ENCODE assay signal across 26 cellular contexts in the genomic region with DNA sequence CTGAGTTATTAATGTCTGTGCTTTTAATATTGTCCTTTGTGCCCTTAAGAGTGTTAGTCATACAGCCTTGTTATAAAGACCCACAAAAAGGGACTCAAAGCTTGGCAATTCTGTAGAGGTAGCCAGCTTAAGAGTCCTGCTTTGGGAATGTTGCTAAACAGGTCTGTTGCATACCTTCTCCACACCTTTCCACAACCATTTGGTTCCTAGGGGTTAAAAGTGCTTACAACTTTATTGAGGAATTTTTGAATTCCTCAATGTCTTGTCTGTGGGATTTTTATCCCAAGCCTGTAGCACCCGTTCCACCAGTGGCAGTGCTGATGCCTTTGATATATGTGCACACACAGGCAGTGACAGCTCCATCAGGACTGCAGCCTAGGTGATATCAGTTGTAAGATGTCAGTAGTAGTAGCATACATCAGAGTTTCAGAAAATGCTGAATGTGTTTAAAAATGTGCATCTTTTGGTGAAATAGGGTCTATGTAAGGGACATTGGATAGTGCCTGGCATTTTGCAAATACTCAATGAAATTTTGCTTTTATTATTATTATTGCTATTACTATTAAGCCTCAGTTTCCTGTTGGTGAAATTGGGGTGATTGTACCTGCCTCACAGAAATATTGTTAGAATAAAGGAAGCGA.
DNase-seq lines count a peak whose midpoint lies in the region; ATAC-seq and TF ChIP-seq lines count a peak whose summit lies in the region.
"Had no signal": no experiment of that assay in that cellular context is flagged by ENCODE, and none has a peak within 500 bp of the region (broad histone marks: within the 10 kb centered on the region; RNA-seq: fewer than 3 reads in every experiment).

No MANE protein-coding gene starts in this region.

- H3K79me2 ChIP-seq in mammary epithelial cell (ENCODE audit: insufficient read depth, low read length) (peaks cover 38% of the 10 kb centered on the region), SK-N-SH (ENCODE audit: insufficient read depth) (peaks cover 43% of the 10 kb centered on the region; the same call in 1 of the 2 replicates)
- H3K79me2 ChIP-seq: parathyroid adenoma had no signal

- TF ChIP-seq RAD21 in SK-N-SH (IDR thresholded peaks at IDR 0.05; ENCODE audit: low read length) = no peak

- intact Hi-C loops in mammary epithelial cell (cut with micrococcal nuclease) = no loop called here
- intact Hi-C loops in breast epithelium (cut with DNase I; ENCODE audit: low total_unique reads) = loop anchor here (10.0 kb wide), 1 partner anchor 65 kb away; the partner anchor contains the start of gene WWC1

- H3K36me3 ChIP-seq in mammary epithelial cell (ENCODE audit: insufficient read depth, low read length) (no peaks in the 10 kb centered on the region), breast epithelium (no peaks in the 10 kb centered on the region), SK-N-SH (replicated peaks in 1 of 2; ENCODE audit: control insufficient read depth in 1 of 2, insufficient read depth in 2 of 2, low read length in 1 of 2) (no peaks in the 10 kb centered on the region)
- H3K36me3 ChIP-seq: BLaER1, thoracic aorta had no signal

- 48% methylated on average over 2 of the region's 2 CpGs for WGBS in mammary epithelial cell (ENCODE audit: low coverage, missing lambda C conversion rate)
- 92% methylated on average over 2 of the region's 2 CpGs for WGBS in SK-N-SH (ENCODE audit: low lambda C conversion rate)

- H2AFZ ChIP-seq in mammary epithelial cell (ENCODE audit: low read depth, low read length) (no peak overlapping the region), SK-N-SH (ENCODE audit: low read depth) (no peak overlapping the region)
- H2AFZ ChIP-seq: hepatocyte, parathyroid adenoma had no signal

- peak overlapping the region; percentile 61 for H3K4me3 Mint-ChIP-seq in type B pancreatic cell
- H3K4me3 Mint-ChIP-seq: activated naive CD8-positive, alpha-beta T cell treated with anti-CD3 and anti-CD28 coated beads, Interleukin-2, amount 50 U/mL, for 24 hours; neural crest cell had no signal

- TF ChIP-seq EP300 in SK-N-SH (IDR thresholded peaks at IDR 0.05; ENCODE audit: borderline replicate concordance in 1 of 2, low read depth in 1 of 2, low read length in 1 of 2) = no peak

- in situ Hi-C loops in mammary epithelial cell (cut with MboI; ENCODE audit: low sequenced_read_pairs in 2 of 2) = no loop called here

- dilution Hi-C loops in mammary epithelial cell (cut with HindIII; ENCODE audit: low sequenced_read_pairs) = no loop called here

- peaks cover 4% of the 10 kb centered on the region for H3K9me3 Mint-ChIP-seq in type B pancreatic cell
- H3K9me3 Mint-ChIP-seq: activated naive CD8-positive, alpha-beta T cell treated with anti-CD3 and anti-CD28 coated beads, Interleukin-2, amount 50 U/mL, for 24 hours; neural crest cell had no signal

- H3K9me2 ChIP-seq in SK-N-SH = no peaks in the 10 kb centered on the region

- no peaks in the 10 kb centered on the region for H3K27me3 Mint-ChIP-seq in type B pancreatic cell

- H3K4me2 ChIP-seq in mammary epithelial cell (ENCODE audit: insufficient read depth, low read depth, low read length) (peak overlapping the region; percentile 13), SK-N-SH (no peak overlapping the region)
- H3K4me2 ChIP-seq: BLaER1, hepatocyte had no signal

- POLR2A ChIA-PET in RWPE1 (lab: Yijun Ruan, JAX; ENCODE audit: low non-redundant PET) (no interaction called here), SK-N-SH (lab: Yijun Ruan, JAX) (no interaction called here)

- peak overlapping the region; percentile 90 for H3K27ac Mint-ChIP-seq in type B pancreatic cell
- H3K27ac Mint-ChIP-seq: activated naive CD8-positive, alpha-beta T cell treated with anti-CD3 and anti-CD28 coated beads, Interleukin-2, amount 50 U/mL, for 24 hours had no signal

- H3K9me3 ChIP-seq in mammary epithelial cell (replicated peaks; ENCODE audit: insufficient read depth, low read length) (no peaks in the 10 kb centered on the region), breast epithelium (no peaks in the 10 kb centered on the region), SK-N-SH (no peaks in the 10 kb centered on the region)
- H3K9me3 ChIP-seq: BLaER1, thoracic aorta had no signal

- H3K36me3 Mint-ChIP-seq in type B pancreatic cell = no peaks in the 10 kb centered on the region

- H3K4me1 Mint-ChIP-seq in type B pancreatic cell (ENCODE audit: unreplicated experiment) = peaks cover 28% of the 10 kb centered on the region
- H3K4me1 Mint-ChIP-seq: activated naive CD8-positive, alpha-beta T cell treated with anti-CD3 and anti-CD28 coated beads, Interleukin-2, amount 50 U/mL, for 24 hours had no signal

- no peak overlapping the region for H3K4me3 ChIP-seq in mammary epithelial cell (replicated peaks in 1 of 3; ENCODE audit: insufficient read depth in 1 of 3, low read depth in 2 of 3, low read length in 3 of 3)
- no peak overlapping the region for H3K4me3 ChIP-seq in breast epithelium
- no peak overlapping the region for H3K4me3 ChIP-seq in SK-N-SH (ENCODE audit: low read depth in 2 of 2, low read length in 1 of 2)
- H3K4me3 ChIP-seq: BLaER1, hepatocyte, thoracic aorta had no signal

- CTCF ChIA-PET in mammary epithelial cell (lab: Charles Lee; ENCODE audit: low non-redundant PET) = no interaction called here
- CTCF ChIA-PET in RWPE1 (lab: Yijun Ruan, JAX) = interaction anchor here (0.6 to 1.7 kb wide), 3 partner anchors 43 to 67 kb away, joined by 4 to 9 read pairs (median 5); no protein-coding TSS in a partner anchor
- CTCF ChIA-PET in SK-N-SH (lab: Yijun Ruan, JAX) = no interaction called here

- H3F3A ChIP-seq in SK-N-SH (replicated peaks; ENCODE audit: insufficient read depth) = peaks cover 9% of the 10 kb centered on the region

- H3K27me3 ChIP-seq in mammary epithelial cell (ENCODE audit: insufficient read depth, low read length) (no peaks in the 10 kb centered on the region), breast epithelium (no peaks in the 10 kb centered on the region), foreskin keratinocyte (no peaks in the 10 kb centered on the region), SK-N-SH (ENCODE audit: insufficient read depth) (no peaks in the 10 kb centered on the region)
- H3K27me3 ChIP-seq: BLaER1, hepatocyte had no signal

- H3K9ac ChIP-seq in mammary epithelial cell (ENCODE audit: insufficient read depth, low read length) (no peak overlapping the region), SK-N-SH (no peak overlapping the region)
- H3K9ac ChIP-seq: BLaER1, parathyroid adenoma had no signal

- ATAC-seq in foreskin keratinocyte = peak; percentile 57
- ATAC-seq: activated naive CD8-positive, alpha-beta T cell treated with anti-CD3 and anti-CD28 coated beads, Interleukin-2, amount 50 U/mL, for 24 hours; sciatic nerve had no signal

- H3K27ac ChIP-seq in mammary epithelial cell (ENCODE audit: insufficient read depth, low read depth, low read length) = no peak overlapping the region
- peak overlapping the region in 1 of 2 donors; percentile 36 for H3K27ac ChIP-seq in breast epithelium
- H3K27ac ChIP-seq in RWPE1 = no peak overlapping the region
- H3K27ac ChIP-seq in foreskin keratinocyte = no peak overlapping the region
- no peak overlapping the region for H3K27ac ChIP-seq in SK-N-SH (ENCODE audit: low read depth in 2 of 2, low read length in 1 of 2)
- H3K27ac ChIP-seq: BLaER1, hepatocyte, parathyroid adenoma, thoracic aorta had no signal

- DNase-seq in mammary epithelial cell (peak; percentile 61), breast epithelium (ENCODE audit: low spot score in 2 of 2) (no peak), RWPE1 (ENCODE audit: low spot score) (peak; percentile 84), foreskin keratinocyte (peak; percentile 73 to 87), type B pancreatic cell (ENCODE audit: extremely low spot score, unreplicated experiment) (no peak), SK-N-SH (no peak), NCI-H2081 (lab: John Stamatoyannopoulos, UW) (no peak), retina (no peak)
- DNase-seq: activated CD4-positive, CD25-positive, alpha-beta regulatory T cell treated with anti-CD3 and anti-CD28 coated beads, Interleukin-2, amount 50 U/mL, for 72 hours; activated gamma-delta T cell treated with Interleukin-2 at 50 U/mL for 16 hours; activated naive CD8-positive, alpha-beta T cell treated with anti-CD3 and anti-CD28 coated beads, Interleukin-2, amount 50 U/mL, for 24 hours; activated T-cell treated with anti-CD3 and anti-CD28 coated beads, Interleukin-2, amount 50 U/mL, for 1 hour; erythroblast; NCI-H1048; NCI-H1694 treated with DMSO at 0.1 percent for 48 hours; NCI-H446 treated with DMSO at 0.1 percent for 48 hours; OCI-M1; SHP77; stimulated activated CD4-positive, alpha-beta T cell treated with anti-CD3 and anti-CD28 coated beads, Interleukin-4, amount 100 ng/mL, for 4 hours; stimulated activated naive CD4-positive, alpha-beta T cell treated with Interleukin-2 at 50 U/mL for 16 hours had no signal

- no TSS peak for BruUV-seq in mammary epithelial cell (replicated peaks; lab: Mats Ljungman, UMichigan)

- no peak for TF ChIP-seq POLR2A in breast epithelium (IDR thresholded peaks at IDR 0.05)

- H4K20me1 ChIP-seq in mammary epithelial cell (ENCODE audit: insufficient read depth, low read length) (no peaks in the 10 kb centered on the region), SK-N-SH (ENCODE audit: insufficient read depth) (no peaks in the 10 kb centered on the region)
- H4K20me1 ChIP-seq: BLaER1 had no signal

- TF ChIP-seq CTCF in mammary epithelial cell (conservative IDR thresholded peaks at IDR 0.05 in 1 of 2, IDR thresholded peaks at IDR 0.05 in 1 of 2; ENCODE audit: extremely low read depth in 1 of 2, insufficient read depth in 1 of 2, low read depth in 1 of 2, low read length in 2 of 2) = no peak
- no peak for TF ChIP-seq CTCF in breast epithelium (IDR thresholded peaks at IDR 0.05)
- no peak for TF ChIP-seq CTCF in RWPE1 (conservative IDR thresholded peaks at IDR 0.05; ENCODE audit: low read depth)
- TF ChIP-seq CTCF in foreskin keratinocyte (conservative IDR thresholded peaks at IDR 0.05) = no peak
- TF ChIP-seq CTCF in type B pancreatic cell (conservative IDR thresholded peaks at IDR 0.05) = no peak
- TF ChIP-seq CTCF in SK-N-SH (IDR thresholded peaks at IDR 0.05) = no peak

- H3K4me1 ChIP-seq in mammary epithelial cell (ENCODE audit: insufficient read depth, low read length) = peaks cover 33% of the 10 kb centered on the region
- H3K4me1 ChIP-seq in breast epithelium = peaks cover 0 to 10% of the 10 kb centered on the region in 2 donors
- peaks cover 25% of the 10 kb centered on the region for H3K4me1 ChIP-seq in foreskin keratinocyte
- peaks cover 0 to under 1% of the 10 kb centered on the region in 2 experiments; a peak in 1 of 4 replicates for H3K4me1 ChIP-seq in SK-N-SH (ENCODE audit: control insufficient read depth in 1 of 2, insufficient read depth in 2 of 2, low read depth in 1 of 2, low read length in 1 of 2)
- H3K4me1 ChIP-seq: parathyroid adenoma had no signal

TF ChIP-seq in SK-N-SH, 30 proteins besides CTCF, POLR2A, EP300 and RAD21 (continues in another document):
- no peak for TF ChIP-seq SMC3 (IDR thresholded peaks at IDR 0.05; ENCODE audit: low read depth, low read length)
- TF ChIP-seq NRF1 (IDR thresholded peaks at IDR 0.05; ENCODE audit: low read depth, low read length) = no peak
- no peak for TF ChIP-seq RFX5 (IDR thresholded peaks at IDR 0.05; ENCODE audit: low read length)
- TF ChIP-seq CHD2 (IDR thresholded peaks at IDR 0.05; ENCODE audit: low read length, partially characterized antibody) = no peak

Comparison
In these comparisons a context has a peak if more than half of its experiments do, and no peak if none do; other contexts are left out.
1. DNase-seq: peak in mammary epithelial cell (single experiment), RWPE1 (single experiment) and foreskin keratinocyte (2 of 2); none in breast epithelium (0 of 2), type B pancreatic cell (single experiment), SK-N-SH (single experiment), NCI-H2081 (0 of 2) and retina (single experiment).